In the genomic region with DNA sequence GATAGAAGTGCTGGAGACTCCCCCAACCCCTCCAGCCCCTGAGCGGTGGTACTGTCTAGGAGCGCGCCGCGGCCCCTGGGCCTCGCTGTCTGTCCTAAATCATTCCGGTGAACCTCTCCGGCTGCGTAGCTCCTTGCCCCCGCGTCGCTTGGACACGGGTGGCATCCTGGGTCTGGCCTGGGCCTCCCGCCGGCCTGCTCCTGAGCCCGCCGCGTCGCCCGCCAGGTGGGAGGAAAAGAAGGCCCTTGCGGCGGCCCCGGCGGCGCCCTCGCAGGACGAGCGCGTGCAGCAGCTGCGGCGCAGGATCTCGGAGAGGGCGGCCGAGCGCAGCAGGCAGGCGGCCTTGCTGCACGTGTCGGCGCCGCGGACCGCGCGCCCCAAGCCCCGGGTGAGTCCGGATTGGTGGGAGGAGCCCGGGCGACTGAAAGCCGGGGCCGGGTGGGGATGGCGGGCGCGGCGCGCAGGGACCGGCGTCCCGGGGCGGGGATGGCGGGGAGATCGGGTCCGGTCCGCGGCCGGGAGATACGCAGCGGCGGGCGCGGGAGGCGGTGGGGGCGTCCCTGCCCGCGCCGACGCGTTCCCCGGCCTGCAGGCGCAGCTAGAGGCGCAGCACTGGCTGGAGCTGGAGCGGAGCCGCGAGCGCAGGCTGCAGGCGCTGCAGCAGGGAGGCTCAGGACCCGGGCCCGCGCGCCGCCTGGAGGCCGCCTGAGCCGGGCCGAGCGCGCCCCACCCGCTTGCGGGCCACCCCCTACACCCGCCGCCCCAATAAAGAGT, we compare ENCODE assay signal across 8 cellular contexts.
DNase-seq lines count a peak whose midpoint lies in the region; ATAC-seq lines count a peak whose summit lies in the region.

No MANE protein-coding gene starts in this region.

- H3K36me3 ChIP-seq in effector memory CD4-positive, alpha-beta T cell (ENCODE audit: control insufficient read depth, insufficient read depth, low read length) = no peaks in the 10 kb centered on the region

- H3K27me3 ChIP-seq in effector memory CD4-positive, alpha-beta T cell (replicated peaks; ENCODE audit: control insufficient read depth, insufficient read depth, low read length, poor library complexity, severe bottlenecking) = no peaks in the 10 kb centered on the region

- DNase-seq in SIG-M5 treated with dmso at 0.1 percent for 504 hours (lab: John Stamatoyannopoulos, UW; ENCODE audit: unreplicated experiment) (peak; percentile 12), SIG-M5 (lab: John Stamatoyannopoulos, UW) (no peak), NCI-H345 (lab: John Stamatoyannopoulos, UW) (peak; percentile 45), memory B cell (ENCODE audit: low spot score in 2 of 2) (peak; percentile 69 to 74)
- peak; percentile 86 for DNase-seq in activated CD8-positive, alpha-beta memory T cell treated with anti-CD3 and anti-CD28 coated beads for 24 hours
- DNase-seq in effector memory CD4-positive, alpha-beta T cell = peak; percentile 38 to 52 (median 52)
- peak in 2 of 3 donors; percentile 21 to 58 for DNase-seq in stimulated activated CD4-positive, alpha-beta T cell treated with anti-CD3 and anti-CD28 coated beads, TNF-alpha, amount 100 ng/mL, for 48 hours (ENCODE audit: low read depth in 3 of 3)

- peak overlapping the region; percentile 86 for H3K4me3 Mint-ChIP-seq in memory B cell

- peaks cover 4% of the 10 kb centered on the region for H3K27me3 Mint-ChIP-seq in memory B cell

- H3K9me3 Mint-ChIP-seq in memory B cell = no peaks in the 10 kb centered on the region

- peaks cover 16% of the 10 kb centered on the region for H3K4me1 Mint-ChIP-seq in memory B cell

- H3K27ac Mint-ChIP-seq in memory B cell = no peak overlapping the region

- H3K4me1 ChIP-seq in effector memory CD4-positive, alpha-beta T cell (ENCODE audit: control insufficient read depth, insufficient read depth, low read length, poor library complexity, severe bottlenecking) = peaks cover 7% of the 10 kb centered on the region

- no peak overlapping the region for H3K27ac ChIP-seq in effector memory CD4-positive, alpha-beta T cell (ENCODE audit: insufficient read depth, low read length, poor library complexity, severe bottlenecking)

- H3K9me3 ChIP-seq in effector memory CD4-positive, alpha-beta T cell (ENCODE audit: control insufficient read depth, low read length) = no peaks in the 10 kb centered on the region

- no peaks in the 10 kb centered on the region for H3K36me3 Mint-ChIP-seq in memory B cell

- ATAC-seq in HG03025 (IDR thresholded peaks at IDR 0.05; ENCODE audit: low FRiP score, unreplicated experiment) = peak; percentile 74
- ATAC-seq in memory B cell (ENCODE audit: low read depth) = peak; percentile 98

- H3K4me3 ChIP-seq in effector memory CD4-positive, alpha-beta T cell (ENCODE audit: insufficient read depth, low read depth, low read length, poor library complexity, severe bottlenecking) = peak overlapping the region; percentile 35
